ENCODE assay signal across 1 cellular context in the genomic region with DNA sequence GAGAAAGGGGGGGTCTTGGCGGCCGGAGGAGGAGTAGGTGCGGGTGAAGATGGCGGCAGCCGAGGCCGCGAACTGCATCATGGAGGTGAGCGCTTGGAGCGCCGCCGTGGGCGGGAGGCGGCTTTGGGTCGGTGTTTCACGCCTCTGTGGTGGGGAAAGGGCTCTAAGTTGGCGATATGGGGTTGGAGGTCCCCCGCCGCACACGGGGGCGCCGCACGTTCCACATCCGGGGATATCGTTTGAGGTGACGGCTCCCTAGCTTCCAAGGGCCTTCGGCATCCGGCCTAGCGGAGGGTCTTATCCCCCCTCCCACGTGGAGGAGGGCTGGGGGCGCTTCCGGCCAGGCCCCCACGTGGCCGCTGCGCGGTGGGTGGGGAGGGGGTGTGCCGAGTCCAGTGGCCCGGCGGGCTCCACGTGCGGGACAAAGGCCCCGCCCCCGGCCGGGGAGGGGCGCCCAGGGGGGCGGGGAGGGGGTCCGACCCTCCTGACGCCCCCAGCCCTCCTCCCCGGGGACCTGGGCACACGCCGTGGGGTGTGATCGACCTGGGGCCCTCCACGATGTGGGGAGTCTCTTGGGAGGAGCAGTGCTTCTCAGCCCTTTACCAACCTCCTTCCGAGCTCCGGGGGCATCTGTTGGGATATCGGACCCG.
A peak's percentile ranks its signal among the peaks of the same experiment; 100 is the strongest.
TF ChIP-seq lines count a peak whose summit lies in the region.

A gene (plus strand): TSS at position 40 of the 650 bp plus-strand sequence. CDS start 10 bp downstream, at position 50.

TF ChIP-seq in HepG2, 621 proteins besides CTCF, POLR2A, EP300 and RAD21 (continued from another document and continues in another):
- TF ChIP-seq, protein P1, sequence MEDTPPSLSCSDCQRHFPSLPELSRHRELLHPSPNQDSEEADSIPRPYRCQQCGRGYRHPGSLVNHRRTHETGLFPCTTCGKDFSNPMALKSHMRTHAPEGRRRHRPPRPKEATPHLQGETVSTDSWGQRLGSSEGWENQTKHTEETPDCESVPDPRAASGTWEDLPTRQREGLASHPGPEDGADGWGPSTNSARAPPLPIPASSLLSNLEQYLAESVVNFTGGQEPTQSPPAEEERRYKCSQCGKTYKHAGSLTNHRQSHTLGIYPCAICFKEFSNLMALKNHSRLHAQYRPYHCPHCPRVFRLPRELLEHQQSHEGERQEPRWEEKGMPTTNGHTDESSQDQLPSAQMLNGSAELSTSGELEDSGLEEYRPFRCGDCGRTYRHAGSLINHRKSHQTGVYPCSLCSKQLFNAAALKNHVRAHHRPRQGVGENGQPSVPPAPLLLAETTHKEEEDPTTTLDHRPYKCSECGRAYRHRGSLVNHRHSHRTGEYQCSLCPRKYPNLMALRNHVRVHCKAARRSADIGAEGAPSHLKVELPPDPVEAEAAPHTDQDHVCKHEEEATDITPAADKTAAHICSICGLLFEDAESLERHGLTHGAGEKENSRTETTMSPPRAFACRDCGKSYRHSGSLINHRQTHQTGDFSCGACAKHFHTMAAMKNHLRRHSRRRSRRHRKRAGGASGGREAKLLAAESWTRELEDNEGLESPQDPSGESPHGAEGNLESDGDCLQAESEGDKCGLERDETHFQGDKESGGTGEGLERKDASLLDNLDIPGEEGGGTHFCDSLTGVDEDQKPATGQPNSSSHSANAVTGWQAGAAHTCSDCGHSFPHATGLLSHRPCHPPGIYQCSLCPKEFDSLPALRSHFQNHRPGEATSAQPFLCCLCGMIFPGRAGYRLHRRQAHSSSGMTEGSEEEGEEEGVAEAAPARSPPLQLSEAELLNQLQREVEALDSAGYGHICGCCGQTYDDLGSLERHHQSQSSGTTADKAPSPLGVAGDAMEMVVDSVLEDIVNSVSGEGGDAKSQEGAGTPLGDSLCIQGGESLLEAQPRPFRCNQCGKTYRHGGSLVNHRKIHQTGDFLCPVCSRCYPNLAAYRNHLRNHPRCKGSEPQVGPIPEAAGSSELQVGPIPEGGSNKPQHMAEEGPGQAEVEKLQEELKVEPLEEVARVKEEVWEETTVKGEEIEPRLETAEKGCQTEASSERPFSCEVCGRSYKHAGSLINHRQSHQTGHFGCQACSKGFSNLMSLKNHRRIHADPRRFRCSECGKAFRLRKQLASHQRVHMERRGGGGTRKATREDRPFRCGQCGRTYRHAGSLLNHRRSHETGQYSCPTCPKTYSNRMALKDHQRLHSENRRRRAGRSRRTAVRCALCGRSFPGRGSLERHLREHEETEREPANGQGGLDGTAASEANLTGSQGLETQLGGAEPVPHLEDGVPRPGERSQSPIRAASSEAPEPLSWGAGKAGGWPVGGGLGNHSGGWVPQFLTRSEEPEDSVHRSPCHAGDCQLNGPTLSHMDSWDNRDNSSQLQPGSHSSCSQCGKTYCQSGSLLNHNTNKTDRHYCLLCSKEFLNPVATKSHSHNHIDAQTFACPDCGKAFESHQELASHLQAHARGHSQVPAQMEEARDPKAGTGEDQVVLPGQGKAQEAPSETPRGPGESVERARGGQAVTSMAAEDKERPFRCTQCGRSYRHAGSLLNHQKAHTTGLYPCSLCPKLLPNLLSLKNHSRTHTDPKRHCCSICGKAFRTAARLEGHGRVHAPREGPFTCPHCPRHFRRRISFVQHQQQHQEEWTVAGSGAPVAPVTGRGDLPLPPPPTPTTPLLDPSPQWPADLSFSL (CRISPR knock-in tag; IDR thresholded peaks at IDR 0.05), result no peak
- TF ChIP-seq ZNF264 (CRISPR knock-in tag; IDR thresholded peaks at IDR 0.05) (no peak), ZEB1 (IDR thresholded peaks at IDR 0.05; ENCODE audit: insufficient replicate concordance, low read depth) (no peak), ZNF616 (CRISPR knock-in tag; IDR thresholded peaks at IDR 0.05; ENCODE audit: low read depth) (no peak), ZFP90 (CRISPR knock-in tag; IDR thresholded peaks at IDR 0.05; ENCODE audit: borderline replicate concordance) (no peak), RBAK (CRISPR knock-in tag; IDR thresholded peaks at IDR 0.05) (no peak), AKAP8 (CRISPR knock-in tag; IDR thresholded peaks at IDR 0.05) (0 out of 2 replicates have a peak, but pooled peaks have one; percentile 7), SALL2 (CRISPR knock-in tag; IDR thresholded peaks at IDR 0.05) (peak; percentile 74), TOPORS (CRISPR knock-in tag; IDR thresholded peaks at IDR 0.05) (no peak), HNF4A (CRISPR knock-in tag; IDR thresholded peaks at IDR 0.05) (no peak), FOXO1 (CRISPR knock-in tag; IDR thresholded peaks at IDR 0.05) (peak; percentile 53; the same call in 1 of the 2 replicates), NR3C1 (CRISPR knock-in tag; IDR thresholded peaks at IDR 0.05) (no peak), ARID2 (CRISPR knock-in tag; IDR thresholded peaks at IDR 0.05; ENCODE audit: borderline replicate concordance) (no peak), NCOR1 (IDR thresholded peaks at IDR 0.05; ENCODE audit: borderline replicate concordance, low read length) (no peak), ZNF839 (CRISPR knock-in tag; IDR thresholded peaks at IDR 0.05; ENCODE audit: borderline replicate concordance) (no peak), AGO2 (optimal IDR thresholded peaks at IDR 0.05; ENCODE audit: low read depth, low read length) (peak; percentile 82), RXRB (CRISPR knock-in tag; IDR thresholded peaks at IDR 0.05; ENCODE audit: borderline replicate concordance) (no peak), SMAD3 (CRISPR knock-in tag; IDR thresholded peaks at IDR 0.05) (0 out of 2 replicates have a peak, but pooled peaks have one; percentile 54), ZNF724P (CRISPR knock-in tag; IDR thresholded peaks at IDR 0.05; ENCODE audit: borderline replicate concordance) (0 out of 2 replicates have a peak, but pooled peaks have one; percentile 83)
- TF ChIP-seq, protein P2, sequence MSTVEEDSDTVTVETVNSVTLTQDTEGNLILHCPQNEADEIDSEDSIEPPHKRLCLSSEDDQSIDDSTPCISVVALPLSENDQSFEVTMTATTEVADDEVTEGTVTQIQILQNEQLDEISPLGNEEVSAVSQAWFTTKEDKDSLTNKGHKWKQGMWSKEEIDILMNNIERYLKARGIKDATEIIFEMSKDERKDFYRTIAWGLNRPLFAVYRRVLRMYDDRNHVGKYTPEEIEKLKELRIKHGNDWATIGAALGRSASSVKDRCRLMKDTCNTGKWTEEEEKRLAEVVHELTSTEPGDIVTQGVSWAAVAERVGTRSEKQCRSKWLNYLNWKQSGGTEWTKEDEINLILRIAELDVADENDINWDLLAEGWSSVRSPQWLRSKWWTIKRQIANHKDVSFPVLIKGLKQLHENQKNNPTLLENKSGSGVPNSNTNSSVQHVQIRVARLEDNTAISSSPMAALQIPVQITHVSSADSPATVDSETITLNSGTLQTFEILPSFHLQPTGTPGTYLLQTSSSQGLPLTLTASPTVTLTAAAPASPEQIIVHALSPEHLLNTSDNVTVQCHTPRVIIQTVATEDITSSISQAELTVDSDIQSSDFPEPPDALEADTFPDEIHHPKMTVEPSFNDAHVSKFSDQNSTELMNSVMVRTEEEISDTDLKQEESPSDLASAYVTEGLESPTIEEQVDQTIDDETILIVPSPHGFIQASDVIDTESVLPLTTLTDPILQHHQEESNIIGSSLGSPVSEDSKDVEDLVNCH (CRISPR knock-in tag; IDR thresholded peaks at IDR 0.05), result no peak
- TF ChIP-seq, protein P3, sequence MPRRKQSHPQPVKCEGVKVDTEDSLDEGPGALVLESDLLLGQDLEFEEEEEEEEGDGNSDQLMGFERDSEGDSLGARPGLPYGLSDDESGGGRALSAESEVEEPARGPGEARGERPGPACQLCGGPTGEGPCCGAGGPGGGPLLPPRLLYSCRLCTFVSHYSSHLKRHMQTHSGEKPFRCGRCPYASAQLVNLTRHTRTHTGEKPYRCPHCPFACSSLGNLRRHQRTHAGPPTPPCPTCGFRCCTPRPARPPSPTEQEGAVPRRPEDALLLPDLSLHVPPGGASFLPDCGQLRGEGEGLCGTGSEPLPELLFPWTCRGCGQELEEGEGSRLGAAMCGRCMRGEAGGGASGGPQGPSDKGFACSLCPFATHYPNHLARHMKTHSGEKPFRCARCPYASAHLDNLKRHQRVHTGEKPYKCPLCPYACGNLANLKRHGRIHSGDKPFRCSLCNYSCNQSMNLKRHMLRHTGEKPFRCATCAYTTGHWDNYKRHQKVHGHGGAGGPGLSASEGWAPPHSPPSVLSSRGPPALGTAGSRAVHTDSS (CRISPR knock-in tag; conservative IDR thresholded peaks at IDR 0.05), result no peak
- TF ChIP-seq, protein P4, sequence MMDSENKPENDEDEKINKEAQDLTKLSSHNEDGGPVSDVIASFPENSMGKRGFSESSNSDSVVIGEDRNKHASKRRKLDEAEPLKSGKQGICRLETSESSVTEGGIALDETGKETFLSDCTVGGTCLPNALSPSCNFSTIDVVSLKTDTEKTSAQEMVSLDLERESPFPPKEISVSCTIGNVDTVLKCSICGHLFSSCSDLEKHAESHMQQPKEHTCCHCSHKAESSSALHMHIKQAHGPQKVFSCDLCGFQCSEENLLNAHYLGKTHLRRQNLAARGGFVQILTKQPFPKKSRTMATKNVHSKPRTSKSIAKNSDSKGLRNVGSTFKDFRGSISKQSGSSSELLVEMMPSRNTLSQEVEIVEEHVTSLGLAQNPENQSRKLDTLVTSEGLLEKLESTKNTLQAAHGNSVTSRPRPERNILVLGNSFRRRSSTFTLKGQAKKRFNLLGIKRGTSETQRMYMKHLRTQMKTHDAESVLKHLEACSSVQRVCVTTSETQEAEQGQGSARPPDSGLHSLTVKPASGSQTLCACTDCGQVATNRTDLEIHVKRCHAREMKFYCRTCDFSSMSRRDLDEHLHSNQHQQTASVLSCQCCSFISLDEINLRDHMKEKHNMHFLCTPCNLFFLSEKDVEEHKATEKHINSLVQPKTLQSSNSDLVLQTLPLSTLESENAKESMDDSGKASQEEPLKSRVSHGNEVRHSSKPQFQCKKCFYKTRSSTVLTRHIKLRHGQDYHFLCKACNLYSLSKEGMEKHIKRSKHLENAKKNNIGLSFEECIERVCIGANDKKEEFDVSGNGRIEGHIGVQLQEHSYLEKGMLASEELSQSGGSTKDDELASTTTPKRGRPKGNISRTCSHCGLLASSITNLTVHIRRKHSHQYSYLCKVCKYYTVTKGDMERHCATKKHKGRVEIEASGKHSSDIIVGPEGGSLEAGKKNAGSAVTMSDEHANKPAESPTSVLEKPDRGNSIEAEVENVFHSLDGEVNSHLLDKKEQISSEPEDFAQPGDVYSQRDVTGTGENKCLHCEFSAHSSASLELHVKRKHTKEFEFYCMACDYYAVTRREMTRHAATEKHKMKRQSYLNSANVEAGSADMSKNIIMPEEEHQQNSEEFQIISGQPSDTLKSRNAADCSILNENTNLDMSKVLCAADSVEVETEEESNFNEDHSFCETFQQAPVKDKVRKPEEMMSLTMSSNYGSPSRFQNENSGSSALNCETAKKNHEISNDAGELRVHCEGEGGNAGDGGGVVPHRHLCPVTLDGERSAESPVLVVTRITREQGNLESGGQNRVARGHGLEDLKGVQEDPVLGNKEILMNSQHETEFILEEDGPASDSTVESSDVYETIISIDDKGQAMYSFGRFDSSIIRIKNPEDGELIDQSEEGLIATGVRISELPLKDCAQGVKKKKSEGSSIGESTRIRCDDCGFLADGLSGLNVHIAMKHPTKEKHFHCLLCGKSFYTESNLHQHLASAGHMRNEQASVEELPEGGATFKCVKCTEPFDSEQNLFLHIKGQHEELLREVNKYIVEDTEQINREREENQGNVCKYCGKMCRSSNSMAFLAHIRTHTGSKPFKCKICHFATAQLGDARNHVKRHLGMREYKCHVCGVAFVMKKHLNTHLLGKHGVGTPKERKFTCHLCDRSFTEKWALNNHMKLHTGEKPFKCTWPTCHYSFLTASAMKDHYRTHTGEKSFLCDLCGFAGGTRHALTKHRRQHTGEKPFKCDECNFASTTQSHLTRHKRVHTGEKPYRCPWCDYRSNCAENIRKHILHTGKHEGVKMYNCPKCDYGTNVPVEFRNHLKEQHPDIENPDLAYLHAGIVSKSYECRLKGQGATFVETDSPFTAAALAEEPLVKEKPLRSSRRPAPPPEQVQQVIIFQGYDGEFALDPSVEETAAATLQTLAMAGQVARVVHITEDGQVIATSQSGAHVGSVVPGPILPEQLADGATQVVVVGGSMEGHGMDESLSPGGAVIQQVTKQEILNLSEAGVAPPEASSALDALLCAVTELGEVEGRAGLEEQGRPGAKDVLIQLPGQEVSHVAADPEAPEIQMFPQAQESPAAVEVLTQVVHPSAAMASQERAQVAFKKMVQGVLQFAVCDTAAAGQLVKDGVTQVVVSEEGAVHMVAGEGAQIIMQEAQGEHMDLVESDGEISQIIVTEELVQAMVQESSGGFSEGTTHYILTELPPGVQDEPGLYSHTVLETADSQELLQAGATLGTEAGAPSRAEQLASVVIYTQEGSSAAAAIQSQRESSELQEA (CRISPR knock-in tag; IDR thresholded peaks at IDR 0.05; ENCODE audit: not compliant biosample characterization), result no peak
- TF ChIP-seq, protein P5, sequence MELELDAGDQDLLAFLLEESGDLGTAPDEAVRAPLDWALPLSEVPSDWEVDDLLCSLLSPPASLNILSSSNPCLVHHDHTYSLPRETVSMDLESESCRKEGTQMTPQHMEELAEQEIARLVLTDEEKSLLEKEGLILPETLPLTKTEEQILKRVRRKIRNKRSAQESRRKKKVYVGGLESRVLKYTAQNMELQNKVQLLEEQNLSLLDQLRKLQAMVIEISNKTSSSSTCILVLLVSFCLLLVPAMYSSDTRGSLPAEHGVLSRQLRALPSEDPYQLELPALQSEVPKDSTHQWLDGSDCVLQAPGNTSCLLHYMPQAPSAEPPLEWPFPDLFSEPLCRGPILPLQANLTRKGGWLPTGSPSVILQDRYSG (CRISPR knock-in tag; IDR thresholded peaks at IDR 0.05), result no peak
- TF ChIP-seq, protein P6, sequence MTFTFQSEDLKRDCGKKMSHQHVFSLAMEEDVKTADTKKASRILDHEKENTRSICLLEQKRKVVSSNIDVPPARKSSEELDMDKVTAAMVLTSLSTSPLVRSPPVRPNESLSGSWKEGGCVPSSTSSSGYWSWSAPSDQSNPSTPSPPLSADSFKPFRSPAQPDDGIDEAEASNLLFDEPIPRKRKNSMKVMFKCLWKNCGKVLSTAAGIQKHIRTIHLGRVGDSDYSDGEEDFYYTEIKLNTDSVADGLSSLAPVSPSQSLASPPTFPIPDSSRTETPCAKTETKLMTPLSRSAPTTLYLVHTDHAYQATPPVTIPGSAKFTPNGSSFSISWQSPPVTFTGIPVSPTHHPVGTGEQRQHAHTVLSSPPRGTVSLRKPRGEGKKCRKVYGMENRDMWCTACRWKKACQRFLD (CRISPR knock-in tag; IDR thresholded peaks at IDR 0.05; ENCODE audit: borderline replicate concordance), result no peak
